15 cellular contexts compared by ENCODE assay signal in the genomic region with DNA sequence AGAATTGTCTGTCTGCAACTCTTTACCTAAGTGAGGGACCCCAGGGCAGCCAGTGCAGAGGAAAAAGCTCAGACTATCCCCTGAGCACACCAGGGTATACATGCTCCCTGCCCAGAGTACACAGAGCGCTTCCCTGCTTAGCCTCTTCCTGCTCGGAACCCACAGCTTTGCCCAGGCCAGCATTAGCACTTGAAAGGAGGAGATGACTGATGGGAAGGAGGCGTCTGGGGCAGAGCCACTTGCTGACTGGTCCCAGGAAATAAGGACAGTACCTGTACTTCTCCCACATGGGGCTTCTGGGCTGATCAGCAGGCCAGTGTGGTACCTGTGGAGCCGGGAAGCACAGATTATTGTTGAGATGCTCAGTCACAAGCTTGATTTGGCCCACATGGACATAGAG. TPM values are rescaled to one million over a fixed set of nuclear protein-coding genes. Genes with fewer than 3 reads are reported as not detected.
DNase-seq lines count a peak whose midpoint lies in the region; ATAC-seq, FAIRE-seq and TF ChIP-seq lines count a peak whose summit lies in the region.
"Had no signal": no experiment of that assay in that cellular context is flagged by ENCODE, and none has a peak within 500 bp of the region (broad histone marks: within the 10 kb centered on the region; RNA-seq: fewer than 3 reads in every experiment).

No MANE protein-coding gene starts in this region.

- H3K4me3 ChIP-seq in GM23338 (no peak overlapping the region), endothelial cell of umbilical vein (replicated peaks in 1 of 3; ENCODE audit: insufficient read depth in 1 of 3, low read depth in 1 of 3, low read length in 3 of 3) (no peak overlapping the region)
- H3K4me3 ChIP-seq: SJCRH30 had no signal

- no peak overlapping the region for H3K9ac ChIP-seq in endothelial cell of umbilical vein (replicated peaks; ENCODE audit: extremely low read depth, insufficient read depth, low read length)

- no peaks in the 10 kb centered on the region for H3K27me3 ChIP-seq in GM23338 (ENCODE audit: insufficient read depth)
- no peaks in the 10 kb centered on the region for H3K27me3 ChIP-seq in endothelial cell of umbilical vein (ENCODE audit: control insufficient read depth in 2 of 2, insufficient read depth in 2 of 2, low read length in 2 of 2)
- H3K27me3 ChIP-seq: SJCRH30 had no signal

- intact Hi-C loops in endothelial cell of umbilical vein (cut with micrococcal nuclease) = loop anchor here (5.0 kb wide), 2 partner anchors 116 to 174 kb away; a partner anchor contains a TSS

- H3K27me3 Mint-ChIP-seq in GM23338 (ENCODE audit: insufficient read depth, low read depth, poor library complexity) (peaks cover 3% of the 10 kb centered on the region), progenitor cell of endocrine pancreas (no peaks in the 10 kb centered on the region)
- no peaks in the 10 kb centered on the region for H3K27me3 Mint-ChIP-seq in activated naive CD4-positive, alpha-beta T cell treated with anti-CD3 and anti-CD28 coated beads, Interleukin-2, amount 10 ng/mL, durations not matched to agents 7 days and 5 days
- no peaks in the 10 kb centered on the region for H3K27me3 Mint-ChIP-seq in activated naive CD8-positive, alpha-beta T cell treated with anti-CD3 and anti-CD28 coated beads, Interleukin-2, amount 50 U/mL, for 24 hours
- H3K27me3 Mint-ChIP-seq: dendritic cell treated with granulocyte-macrophage colony-stimulating factor and Interleukin-4, amounts not matched to agents 40 ng/mL and 50 ng/mL, for 4 days had no signal

- CTCF ChIA-PET in RWPE1 (lab: Yijun Ruan, JAX) = interaction anchor here (0.6 to 2.4 kb wide), 7 partner anchors 10 to 338 kb away, joined by 3 to 9 read pairs (median 3); no protein-coding TSS in a partner anchor
- CTCF ChIA-PET in endothelial cell of umbilical vein (lab: Charles Lee) = interaction anchor here (0.8 to 10.0 kb wide), 20 partner anchors 8 to 117 kb away, joined by 3 to 110 read pairs (median 6); a partner anchor contains a TSS
- CTCF ChIA-PET in activated naive CD4-positive, alpha-beta T cell treated with anti-CD3 and anti-CD28 coated beads, Interleukin-2, amount 10 ng/mL, durations not matched to agents 7 days and 5 days (lab: Charles Lee) = interaction anchor here (0.7 to 2.8 kb wide), 12 partner anchors 8 to 241 kb away, joined by 3 to 13 read pairs (median 4); a partner anchor contains a TSS

- H3K27ac Mint-ChIP-seq in GM23338 (0 out of 2 replicates have a peak overlapping the region, but pooled peaks have one; percentile 74), progenitor cell of endocrine pancreas (peak overlapping the region; percentile 62)
- H3K27ac Mint-ChIP-seq in activated naive CD4-positive, alpha-beta T cell treated with anti-CD3 and anti-CD28 coated beads, Interleukin-2, amount 10 ng/mL, durations not matched to agents 7 days and 5 days = no peak overlapping the region
- H3K27ac Mint-ChIP-seq in activated naive CD8-positive, alpha-beta T cell treated with anti-CD3 and anti-CD28 coated beads, Interleukin-2, amount 50 U/mL, for 24 hours = no peak overlapping the region
- H3K27ac Mint-ChIP-seq: dendritic cell treated with granulocyte-macrophage colony-stimulating factor and Interleukin-4, amounts not matched to agents 40 ng/mL and 50 ng/mL, for 4 days; T-helper 2 cell treated with Interferon-gamma antibody and Interleukin-4, amounts not matched to agents 5 μg/mL and 100 μg/mL, for 36 hours had no signal

- H3K4me1 Mint-ChIP-seq in GM23338 (peaks cover 18% of the 10 kb centered on the region), progenitor cell of endocrine pancreas (ENCODE audit: low read depth) (peaks cover 26% of the 10 kb centered on the region)
- H3K4me1 Mint-ChIP-seq in activated naive CD4-positive, alpha-beta T cell treated with anti-CD3 and anti-CD28 coated beads, Interleukin-2, amount 10 ng/mL, durations not matched to agents 7 days and 5 days = no peaks in the 10 kb centered on the region
- no peaks in the 10 kb centered on the region for H3K4me1 Mint-ChIP-seq in activated naive CD8-positive, alpha-beta T cell treated with anti-CD3 and anti-CD28 coated beads, Interleukin-2, amount 50 U/mL, for 24 hours

- H3K4me2 ChIP-seq in GM23338 (0 out of 2 replicates have a peak overlapping the region, but pooled peaks have one; percentile 20), endothelial cell of umbilical vein (ENCODE audit: insufficient read depth, low read length) (no peak overlapping the region)

- no peaks in the 10 kb centered on the region for H4K20me1 ChIP-seq in GM23338 (replicated peaks; ENCODE audit: insufficient read depth)
- no peaks in the 10 kb centered on the region for H4K20me1 ChIP-seq in endothelial cell of umbilical vein (replicated peaks; ENCODE audit: control insufficient read depth, extremely low read depth, insufficient read depth, low read length)

- H3K36me3 Mint-ChIP-seq in GM23338 (ENCODE audit: low read depth) (no peaks in the 10 kb centered on the region), progenitor cell of endocrine pancreas (ENCODE audit: insufficient read depth) (peaks cover 7% of the 10 kb centered on the region)
- peaks cover 5% of the 10 kb centered on the region for H3K36me3 Mint-ChIP-seq in activated naive CD4-positive, alpha-beta T cell treated with anti-CD3 and anti-CD28 coated beads, Interleukin-2, amount 10 ng/mL, durations not matched to agents 7 days and 5 days
- peaks cover 2% of the 10 kb centered on the region for H3K36me3 Mint-ChIP-seq in activated naive CD8-positive, alpha-beta T cell treated with anti-CD3 and anti-CD28 coated beads, Interleukin-2, amount 50 U/mL, for 24 hours (ENCODE audit: low read depth)

- no peaks in the 10 kb centered on the region for H3K9me2 ChIP-seq in GM23338 (ENCODE audit: insufficient read depth)

- H3K9me1 ChIP-seq in endothelial cell of umbilical vein (replicated peaks; ENCODE audit: control insufficient read depth, extremely low read depth, insufficient read depth, low read length) = no peaks in the 10 kb centered on the region

- peaks cover 2% of the 10 kb centered on the region; the same call in 1 of the 2 replicates for H3F3A ChIP-seq in GM23338 (replicated peaks; ENCODE audit: low read depth)

- BruUV-seq in endothelial cell of umbilical vein (replicated peaks; lab: Mats Ljungman, UMichigan) = no TSS peak

- no peak for FAIRE-seq in endothelial cell of umbilical vein (lab: Jason Lieb, UNC)

- no peak overlapping the region for H3K27ac ChIP-seq in GM23338 (ENCODE audit: low read depth)
- H3K27ac ChIP-seq in RWPE1 = peak overlapping the region; percentile 17; the same call in 1 of the 2 replicates
- peak overlapping the region; percentile 13 for H3K27ac ChIP-seq in endothelial cell of umbilical vein (ENCODE audit: insufficient read depth, low read depth, low read length)
- H3K27ac ChIP-seq: SJCRH30 had no signal

- H3K4me1 ChIP-seq in GM23338 (ENCODE audit: insufficient read depth) (peaks cover 8% of the 10 kb centered on the region; the same call in 1 of the 2 replicates), endothelial cell of umbilical vein (ENCODE audit: control insufficient read depth, extremely low read depth, insufficient read depth, low read length) (peaks cover 58% of the 10 kb centered on the region)

- DNase-seq in GM23338 (ENCODE audit: low spot score) (peak; percentile 51), RWPE1 (ENCODE audit: low spot score) (no peak), endothelial cell of umbilical vein (ENCODE audit: low read depth, low spot score) (no peak), progenitor cell of endocrine pancreas (ENCODE audit: low spot score, unreplicated experiment) (no peak), NCI-H187 (lab: John Stamatoyannopoulos, UW) (no peak)
- no peak for DNase-seq in activated naive CD4-positive, alpha-beta T cell treated with anti-CD3 and anti-CD28 coated beads, Interleukin-2, amount 10 ng/mL, durations not matched to agents 7 days and 5 days
- no peak for DNase-seq in activated naive CD8-positive, alpha-beta T cell treated with anti-CD3 and anti-CD28 coated beads, Interleukin-2, amount 50 U/mL, for 24 hours
- DNase-seq: activated CD4-positive, CD25-positive, alpha-beta regulatory T cell treated with anti-CD3 and anti-CD28 coated beads, Interleukin-2, amount 50 U/mL, for 72 hours; NCI-H524 treated with DMSO at 0.1 percent for 48 hours; occipital lobe; stimulated activated CD4-positive, alpha-beta T cell treated with anti-CD3 and anti-CD28 coated beads, Interleukin-4, amount 100 ng/mL, for 1 hour had no signal

- H3K4me3 Mint-ChIP-seq in GM23338 (no peak overlapping the region; the same call in 2 of the 3 replicates), progenitor cell of endocrine pancreas (ENCODE audit: low read depth) (no peak overlapping the region)
- H3K4me3 Mint-ChIP-seq in activated naive CD4-positive, alpha-beta T cell treated with anti-CD3 and anti-CD28 coated beads, Interleukin-2, amount 10 ng/mL, durations not matched to agents 7 days and 5 days = no peak overlapping the region
- H3K4me3 Mint-ChIP-seq in activated naive CD8-positive, alpha-beta T cell treated with anti-CD3 and anti-CD28 coated beads, Interleukin-2, amount 50 U/mL, for 24 hours = no peak overlapping the region
- H3K4me3 Mint-ChIP-seq: dendritic cell treated with granulocyte-macrophage colony-stimulating factor and Interleukin-4, amounts not matched to agents 40 ng/mL and 50 ng/mL, for 4 days; T-helper 2 cell treated with Interferon-gamma antibody and Interleukin-4, amounts not matched to agents 5 μg/mL and 100 μg/mL, for 36 hours had no signal

- peak overlapping the region; percentile 15; the same call in 1 of the 2 replicates for H2AFZ ChIP-seq in GM23338
- H2AFZ ChIP-seq in endothelial cell of umbilical vein (ENCODE audit: low read depth, low read length) = no peak overlapping the region

- dilution Hi-C loops in endothelial cell of umbilical vein (cut with MboI; ENCODE audit: extremely low pct_ligation_motif_present, low sequenced_read_pairs) = no loop called here

- H3K36me3 ChIP-seq in GM23338 (ENCODE audit: insufficient read depth) = no peaks in the 10 kb centered on the region
- no peaks in the 10 kb centered on the region for H3K36me3 ChIP-seq in endothelial cell of umbilical vein (ENCODE audit: control insufficient read depth in 2 of 2, extremely low read depth in 1 of 2, insufficient read depth in 2 of 2, low read length in 2 of 2)

- POLR2A ChIA-PET in RWPE1 (lab: Yijun Ruan, JAX; ENCODE audit: low non-redundant PET) = interaction anchor here (0.5 to 1.4 kb wide), 3 partner anchors 48 to 104 kb away, joined by 3 to 4 read pairs (median 4); no protein-coding TSS in a partner anchor
- POLR2A ChIA-PET in endothelial cell of umbilical vein (lab: Charles Lee) = interaction anchor here (0.6 to 0.7 kb wide), 2 partner anchors 32 to 38 kb away, joined by 3 read pairs; no protein-coding TSS in a partner anchor

- TF ChIP-seq CTCF in GM23338 (conservative IDR thresholded peaks at IDR 0.05; ENCODE audit: low read depth in 2 of 2) = no peak
- TF ChIP-seq CTCF in RWPE1 (conservative IDR thresholded peaks at IDR 0.05; ENCODE audit: low read depth) = no peak
- TF ChIP-seq CTCF in endothelial cell of umbilical vein (IDR thresholded peaks at IDR 0.05; ENCODE audit: extremely low read depth in 1 of 2, insufficient read depth in 1 of 2, low read depth in 1 of 2, low read length in 2 of 2) = no peak
- TF ChIP-seq CTCF in progenitor cell of endocrine pancreas (IDR thresholded peaks at IDR 0.05; ENCODE audit: unreplicated experiment) = no peak

- H3K9me3 Mint-ChIP-seq in GM23338 (no peaks in the 10 kb centered on the region), progenitor cell of endocrine pancreas (ENCODE audit: low read depth) (no peaks in the 10 kb centered on the region)
- no peaks in the 10 kb centered on the region for H3K9me3 Mint-ChIP-seq in activated naive CD4-positive, alpha-beta T cell treated with anti-CD3 and anti-CD28 coated beads, Interleukin-2, amount 10 ng/mL, durations not matched to agents 7 days and 5 days
- H3K9me3 Mint-ChIP-seq in activated naive CD8-positive, alpha-beta T cell treated with anti-CD3 and anti-CD28 coated beads, Interleukin-2, amount 50 U/mL, for 24 hours = no peaks in the 10 kb centered on the region
- H3K9me3 Mint-ChIP-seq: dendritic cell treated with granulocyte-macrophage colony-stimulating factor and Interleukin-4, amounts not matched to agents 40 ng/mL and 50 ng/mL, for 4 days; T-helper 2 cell treated with Interferon-gamma antibody and Interleukin-4, amounts not matched to agents 5 μg/mL and 100 μg/mL, for 36 hours had no signal

- TF ChIP-seq POLR2A in endothelial cell of umbilical vein (IDR thresholded peaks at IDR 0.05; ENCODE audit: low read depth, low read length) = no peak

- no peaks in the 10 kb centered on the region for H3K9me3 ChIP-seq in endothelial cell of umbilical vein (replicated peaks; ENCODE audit: control insufficient read depth, insufficient read depth, low read length)
- H3K9me3 ChIP-seq: SJCRH30 had no signal

- no peaks in the 10 kb centered on the region for H3K79me2 ChIP-seq in GM23338 (replicated peaks; ENCODE audit: insufficient read depth)
- H3K79me2 ChIP-seq in endothelial cell of umbilical vein (ENCODE audit: control insufficient read depth, insufficient read depth, low read length) = no peaks in the 10 kb centered on the region

- ATAC-seq in GM23338 (peak; percentile 76), GM19467 (IDR thresholded peaks at IDR 0.05; ENCODE audit: unreplicated experiment) (no peak)
- ATAC-seq in activated naive CD8-positive, alpha-beta T cell treated with anti-CD3 and anti-CD28 coated beads, Interleukin-2, amount 50 U/mL, for 24 hours = no peak

RNA-seq across cellular contexts. Expression of a gene that starts 48.4 kb away (rescaled TPM):
- total RNA-seq in GM23338 (2014; rRNA removed; shearing (Covaris generic)) = 33.4 and 36.7 TPM in 2 replicates
- polyA plus RNA-seq in GM23338 (2016; fragmentation: Nextera tagmentation; extraction: Ambion mirVana) (15.1 and 20.2 TPM in 2 replicates), endothelial cell of umbilical vein (74.1 and 77.2 TPM in 2 replicates)
- total RNA-seq in endothelial cell of umbilical vein (108 and 114 TPM in 2 replicates), progenitor cell of endocrine pancreas (66.1 and 69.1 TPM in 2 replicates)
- polyA plus RNA-seq in endothelial cell of umbilical vein (2011; cell fraction: cytosol; rRNA removed) = 88.7 and 106 TPM in 2 replicates
- polyA plus RNA-seq in endothelial cell of umbilical vein (2011; cell fraction: nucleus; rRNA removed) = 74.2 and 76.4 TPM in 2 replicates
- 154 and 159 TPM in 2 replicates for polyA plus RNA-seq in endothelial cell of umbilical vein (2012)
- polyA minus RNA-seq in endothelial cell of umbilical vein = 45.9 and 64.0 TPM in 2 replicates
- polyA minus RNA-seq in endothelial cell of umbilical vein (2011; cell fraction: cytosol; rRNA and poly(A)+ RNA removed) = 17.6 TPM
- 26.3 and 40.0 TPM in 2 replicates for polyA minus RNA-seq in endothelial cell of umbilical vein (2011; cell fraction: nucleus; rRNA and poly(A)+ RNA removed)

Comparison
In these comparisons a context has a peak if more than half of its experiments do, and no peak if none do; other contexts are left out.
1. H3K27ac Mint-ChIP-seq: peak in GM23338 (single experiment) and progenitor cell of endocrine pancreas (single experiment); none in activated naive CD4-positive, alpha-beta T cell treated with anti-CD3 and anti-CD28 coated beads, Interleukin-2, amount 10 ng/mL, durations not matched to agents 7 days and 5 days (single experiment) and activated naive CD8-positive, alpha-beta T cell treated with anti-CD3 and anti-CD28 coated beads, Interleukin-2, amount 50 U/mL, for 24 hours (single experiment).